Comparison of ENCODE assay signal across 8 cellular contexts in genomic region chr19:5339950-5340636, GRCh38. TPM values are rescaled to one million over a fixed set of nuclear protein-coding genes. Genes with fewer than 3 reads are reported as not detected.
DNase-seq lines count a peak whose midpoint lies in the region; ATAC-seq and TF ChIP-seq lines count a peak whose summit lies in the region.

No MANE protein-coding gene starts in this region.

- H3K27me3 Mint-ChIP-seq in nephron progenitor cell (ENCODE audit: low read depth, poor library complexity), result peaks cover 22% of the 10 kb centered on the region

- no peaks in the 10 kb centered on the region for H3K36me3 Mint-ChIP-seq in nephron progenitor cell (ENCODE audit: low read depth)

- TF ChIP-seq CTCF in nephron progenitor cell (IDR thresholded peaks at IDR 0.05), result no peak

- H3K4me3 Mint-ChIP-seq in nephron progenitor cell, result peak overlapping the region; percentile 87

- H3K36me3 ChIP-seq in SJSA1, result no peaks in the 10 kb centered on the region

- H3K9me3 ChIP-seq in SJSA1 (replicated peaks), result peaks cover 4% of the 10 kb centered on the region; the same call in 1 of the 2 replicates

- DNase-seq in NCI-H510A treated with DMSO at 0.1 percent for 48 hours (lab: John Stamatoyannopoulos, UW) (peak; percentile 51), NCI-H510A (lab: John Stamatoyannopoulos, UW) (no peak), SJSA1 (ENCODE audit: low read depth in 1 of 2, low spot score in 2 of 2) (no peak), nephron progenitor cell (peak; percentile 65), UCSD-AML1 (lab: John Stamatoyannopoulos, UW; ENCODE audit: unreplicated experiment) (no peak), SIG-M5 (lab: John Stamatoyannopoulos, UW) (no peak)

- H3K27ac ChIP-seq in SJSA1, result no peak overlapping the region

- peaks cover 3% of the 10 kb centered on the region for H3K9me3 Mint-ChIP-seq in nephron progenitor cell

- no peak overlapping the region for H3K27ac Mint-ChIP-seq in nephron progenitor cell

- H3K4me1 Mint-ChIP-seq in nephron progenitor cell, result peaks cover 37% of the 10 kb centered on the region

- peaks cover 17% of the 10 kb centered on the region for H3K4me1 ChIP-seq in SJSA1 (replicated peaks)

- H3K27me3 ChIP-seq in SJSA1 (replicated peaks), result peaks cover 26% of the 10 kb centered on the region

- peak; percentile 12 for ATAC-seq in esophagus mucosa
- ATAC-seq in GM18867 (IDR thresholded peaks at IDR 0.05; ENCODE audit: unreplicated experiment), result no peak

- peak overlapping the region; percentile 43 for H3K4me3 ChIP-seq in SJSA1

RNA-seq across cellular contexts. Expression of gene PTPRS, which starts 0.5 kb away (rescaled TPM):
- total RNA-seq in SJSA1 (2014; rRNA removed; shearing (Covaris generic)), result 52.5 and 66.6 TPM in 2 replicates
- 38.7 TPM for total RNA-seq in esophagus mucosa

Comparison
In these comparisons a context has a peak if more than half of its experiments do, and no peak if none do; other contexts are left out.
1. DNase-seq: peak in NCI-H510A treated with DMSO at 0.1 percent for 48 hours (single experiment) and nephron progenitor cell (single experiment); none in NCI-H510A (single experiment), SJSA1 (0 of 2), UCSD-AML1 (single experiment) and SIG-M5 (single experiment).